Comparison of ENCODE assay signal across 1 cellular context in genomic region chr9:94915476-94916450, GRCh38.
TF ChIP-seq lines count a peak whose summit lies in the region.

No MANE protein-coding gene starts in this region.

TF ChIP-seq in HCT116, 20 proteins besides CTCF, POLR2A, EP300 and RAD21 (continued from another document):
- TF ChIP-seq REST (IDR thresholded peaks at IDR 0.05; ENCODE audit: low read depth): no peak
- no peak for TF ChIP-seq CBX3 (IDR thresholded peaks at IDR 0.05; ENCODE audit: low read depth)
- no peak for TF ChIP-seq YY1 (IDR thresholded peaks at IDR 0.05; ENCODE audit: extremely low read depth, insufficient replicate concordance, low read depth, low read length)
TF ChIP-seq in HCT116: peak in this region for 0.
